8 cellular contexts compared by ENCODE assay signal in the genomic region with DNA sequence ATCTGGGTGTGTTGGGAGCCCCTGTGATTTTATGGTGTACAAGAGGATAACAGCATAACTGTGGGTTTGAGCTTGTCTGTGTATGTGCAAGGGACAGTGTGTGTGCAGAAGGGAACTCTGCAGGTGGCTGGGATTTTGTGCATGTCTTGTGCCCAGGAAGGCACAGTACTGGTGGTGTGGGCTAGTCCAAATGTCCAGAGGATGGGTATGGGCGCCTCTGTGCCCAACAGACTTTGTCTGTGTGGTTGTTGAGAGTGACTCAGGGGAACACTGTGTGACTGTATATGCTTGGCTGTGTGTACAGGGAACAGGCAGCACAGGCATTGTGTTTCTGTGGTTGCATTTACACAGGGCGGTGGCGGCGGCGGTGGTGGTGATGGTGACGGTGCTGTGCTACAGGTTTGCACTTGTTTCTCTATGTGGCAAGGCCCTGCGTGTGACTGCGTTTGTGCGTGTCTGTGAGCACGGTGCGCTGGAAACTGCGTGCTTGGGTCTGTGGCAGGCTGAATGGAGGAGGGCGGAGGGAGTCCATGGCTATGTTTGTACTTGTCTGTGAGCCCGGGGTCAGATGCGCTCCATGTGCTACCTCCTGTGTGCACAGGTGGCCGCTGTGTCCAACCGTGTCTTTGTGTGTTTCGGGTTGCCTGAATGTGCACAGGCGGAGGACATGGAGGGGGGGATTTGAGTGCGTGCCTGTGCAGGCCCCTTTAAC. TPM values are rescaled to one million over a fixed set of nuclear protein-coding genes. Genes with fewer than 3 reads are reported as not detected.
DNase-seq lines count a peak whose midpoint lies in the region; ATAC-seq and TF ChIP-seq lines count a peak whose summit lies in the region.

No MANE protein-coding gene starts in this region.

- DNase-seq in CD4-positive, alpha-beta T cell, result peak; percentile 52 to 88 (median 70)
- peak; percentile 39 for DNase-seq in activated gamma-delta T cell treated with anti-CD3 and anti-CD28 coated beads, Interleukin-2, amount 50 U/mL, for 16 hours (ENCODE audit: low read depth)
- peak; percentile 91 for DNase-seq in left kidney (ENCODE audit: low read depth, low spot score)
- peak in 1 of 2 donors; percentile 72 for DNase-seq in stimulated activated effector memory CD8-positive, alpha-beta T cell treated with anti-CD3 and anti-CD28 coated beads, Interleukin-12 subunit alpha, Interleukin-12 subunit beta, amount 100 ng/mL, for 72 hours (ENCODE audit: low spot score in 2 of 2)
- no peak for DNase-seq in OCI-M2 (lab: John Stamatoyannopoulos, UW; ENCODE audit: unreplicated experiment)
- DNase-seq in AG08396 (ENCODE audit: low spot score), result no peak

- peak overlapping the region; percentile 43; the same call in 1 of the 2 replicates for H3K9ac ChIP-seq in OCI-LY1 (ENCODE audit: low read length)

- TF ChIP-seq CTCF in CD4-positive, alpha-beta T cell (IDR thresholded peaks at IDR 0.05), result no peak
- TF ChIP-seq CTCF in OCI-LY1 (IDR thresholded peaks at IDR 0.05; ENCODE audit: low read length), result no peak

- peaks cover 10% of the 10 kb centered on the region for H3K36me3 Mint-ChIP-seq in CD4-positive, alpha-beta T cell (ENCODE audit: low read depth)
- peaks cover 12% of the 10 kb centered on the region for H3K36me3 Mint-ChIP-seq in stimulated activated effector memory CD8-positive, alpha-beta T cell treated with anti-CD3 and anti-CD28 coated beads, Interleukin-12 subunit alpha, Interleukin-12 subunit beta, amount 100 ng/mL, for 72 hours

- H3K27ac Mint-ChIP-seq in CD4-positive, alpha-beta T cell, result peak overlapping the region; percentile 96
- H3K27ac Mint-ChIP-seq in stimulated activated effector memory CD8-positive, alpha-beta T cell treated with anti-CD3 and anti-CD28 coated beads, Interleukin-12 subunit alpha, Interleukin-12 subunit beta, amount 100 ng/mL, for 72 hours, result peak overlapping the region; percentile 92

- no peaks in the 10 kb centered on the region for H3K9me2 ChIP-seq in OCI-LY1 (ENCODE audit: low read depth, low read length)

- POLR2A ChIA-PET in CD4-positive, alpha-beta T cell (lab: Charles Lee), result interaction anchor here (0.9 to 2.8 kb wide), 17 partner anchors 9 to 141 kb away, joined by 3 to 29 read pairs (median 5); partner anchors contain the start of genes AHDC1 and WASF2

- H3K9me3 Mint-ChIP-seq in CD4-positive, alpha-beta T cell, result no peaks in the 10 kb centered on the region
- H3K9me3 Mint-ChIP-seq in stimulated activated effector memory CD8-positive, alpha-beta T cell treated with anti-CD3 and anti-CD28 coated beads, Interleukin-12 subunit alpha, Interleukin-12 subunit beta, amount 100 ng/mL, for 72 hours, result no peaks in the 10 kb centered on the region

- H3K27me3 ChIP-seq in CD4-positive, alpha-beta T cell (ENCODE audit: control insufficient read depth, insufficient read depth, low read length), result no peaks in the 10 kb centered on the region
- no peaks in the 10 kb centered on the region for H3K27me3 ChIP-seq in OCI-LY1 (ENCODE audit: insufficient read depth, low read length)

- no peaks in the 10 kb centered on the region for H3K79me2 ChIP-seq in OCI-LY1 (ENCODE audit: insufficient read depth, low read length)

- peak overlapping the region; percentile 16; the same call in 1 of the 2 replicates for H3K4me2 ChIP-seq in OCI-LY1 (ENCODE audit: low read length)

- H3K4me1 ChIP-seq in OCI-LY1 (ENCODE audit: insufficient read depth, low read length, severe bottlenecking), result peaks cover 73% of the 10 kb centered on the region

- no peaks in the 10 kb centered on the region for H4K20me1 ChIP-seq in OCI-LY1 (ENCODE audit: insufficient read depth, low read length)

- peak overlapping the region; percentile 91 for H3K4me3 Mint-ChIP-seq in CD4-positive, alpha-beta T cell
- peak overlapping the region; percentile 87 for H3K4me3 Mint-ChIP-seq in stimulated activated effector memory CD8-positive, alpha-beta T cell treated with anti-CD3 and anti-CD28 coated beads, Interleukin-12 subunit alpha, Interleukin-12 subunit beta, amount 100 ng/mL, for 72 hours

- H3K9me3 ChIP-seq in CD4-positive, alpha-beta T cell (ENCODE audit: control insufficient read depth, low read length), result no peaks in the 10 kb centered on the region
- H3K9me3 ChIP-seq in OCI-LY1 (ENCODE audit: low read length), result no peaks in the 10 kb centered on the region

- H3K27ac ChIP-seq in CD4-positive, alpha-beta T cell (ENCODE audit: low read depth, low read length), result peak overlapping the region; percentile 86
- peak overlapping the region; percentile 99 for H3K27ac ChIP-seq in OCI-LY1 (ENCODE audit: low read depth, low read length, poor library complexity, severe bottlenecking)

- H3K4me3 ChIP-seq in OCI-LY1 (ENCODE audit: low read depth, low read length, poor library complexity, severe bottlenecking), result no peak overlapping the region

- no peaks in the 10 kb centered on the region for H3K36me3 ChIP-seq in OCI-LY1 (ENCODE audit: insufficient read depth, low read length)

- no peaks in the 10 kb centered on the region for H3K27me3 Mint-ChIP-seq in CD4-positive, alpha-beta T cell

- H3F3A ChIP-seq in OCI-LY1 (ENCODE audit: insufficient read depth, low read length), result no peaks in the 10 kb centered on the region

- intact Hi-C loops in CD4-positive, alpha-beta T cell (cut with DNase I, micrococcal nuclease), result loop anchor here (1.0 to 10.0 kb wide), 7 partner anchors 34 to 142 kb away; partner anchors contain the start of gene AHDC1 (in 1 of the 2)

- peak; percentile 65 for ATAC-seq in CD4-positive, alpha-beta T cell (ENCODE audit: poor library complexity)
- ATAC-seq in stimulated activated effector memory CD8-positive, alpha-beta T cell treated with anti-CD3 and anti-CD28 coated beads, Interleukin-12 subunit alpha, Interleukin-12 subunit beta, amount 100 ng/mL, for 72 hours, result peak; percentile 71
- no peak for ATAC-seq in HG03280 (IDR thresholded peaks at IDR 0.05; ENCODE audit: unreplicated experiment)

- H2AFZ ChIP-seq in OCI-LY1 (ENCODE audit: low read length), result no peak overlapping the region

- CTCF ChIA-PET in CD4-positive, alpha-beta T cell (lab: Charles Lee), result interaction anchor here (0.7 to 3.8 kb wide), 15 partner anchors 25 to 203 kb away, joined by 3 to 31 read pairs (median 4); partner anchors contain the start of genes AHDC1 and FAM76A

- H3K4me1 Mint-ChIP-seq in CD4-positive, alpha-beta T cell (ENCODE audit: low read depth), result peaks cover 89% of the 10 kb centered on the region
- peaks cover 73% of the 10 kb centered on the region for H3K4me1 Mint-ChIP-seq in stimulated activated effector memory CD8-positive, alpha-beta T cell treated with anti-CD3 and anti-CD28 coated beads, Interleukin-12 subunit alpha, Interleukin-12 subunit beta, amount 100 ng/mL, for 72 hours

RNA-seq across cellular contexts. Expression of gene WASF2, which starts 32.3 kb away (rescaled TPM):
- total RNA-seq in CD4-positive, alpha-beta T cell, result 100 to 1,000 TPM; 119 to 121 TPM

Comparison
In these comparisons a context has a peak if more than half of its experiments do, and no peak if none do; other contexts are left out.
1. DNase-seq: peak in CD4-positive, alpha-beta T cell (10 of 10), activated gamma-delta T cell treated with anti-CD3 and anti-CD28 coated beads, Interleukin-2, amount 50 U/mL, for 16 hours (single experiment) and left kidney (single experiment); none in OCI-M2 (single experiment) and AG08396 (single experiment).